11 cellular contexts compared by ENCODE assay signal in genomic region chr9:88064554-88064953, GRCh38.
"Had no signal": no experiment of that assay in that cellular context is flagged by ENCODE, and none has a peak within 500 bp of the region (broad histone marks: within the 10 kb centered on the region; RNA-seq: fewer than 3 reads in every experiment).

No MANE protein-coding gene starts in this region.

- H3K9me3 ChIP-seq: HAP-1 had no signal

- FAIRE-seq: H1, H54 had no signal

- H3K4me1 ChIP-seq: HAP-1 had no signal

- H3K27ac ChIP-seq: GM23248 had no signal

- H3K36me3 ChIP-seq: HAP-1 had no signal

- DNase-seq: GM23248, GOT3, H7, H9, HCEC 1CT, HFFc6 had no signal

- H2AFZ ChIP-seq: GM23248, GM23338 had no signal

- H3K4me2 ChIP-seq: GM23338 had no signal

- H3K9ac ChIP-seq: GM23248 had no signal

- H3K4me3 ChIP-seq: GM23248, GM23338, HAP-1 had no signal

- ATAC-seq: GM23338, HCT116 had no signal
